ENCODE assay signal across 18 cellular contexts in the genomic region with DNA sequence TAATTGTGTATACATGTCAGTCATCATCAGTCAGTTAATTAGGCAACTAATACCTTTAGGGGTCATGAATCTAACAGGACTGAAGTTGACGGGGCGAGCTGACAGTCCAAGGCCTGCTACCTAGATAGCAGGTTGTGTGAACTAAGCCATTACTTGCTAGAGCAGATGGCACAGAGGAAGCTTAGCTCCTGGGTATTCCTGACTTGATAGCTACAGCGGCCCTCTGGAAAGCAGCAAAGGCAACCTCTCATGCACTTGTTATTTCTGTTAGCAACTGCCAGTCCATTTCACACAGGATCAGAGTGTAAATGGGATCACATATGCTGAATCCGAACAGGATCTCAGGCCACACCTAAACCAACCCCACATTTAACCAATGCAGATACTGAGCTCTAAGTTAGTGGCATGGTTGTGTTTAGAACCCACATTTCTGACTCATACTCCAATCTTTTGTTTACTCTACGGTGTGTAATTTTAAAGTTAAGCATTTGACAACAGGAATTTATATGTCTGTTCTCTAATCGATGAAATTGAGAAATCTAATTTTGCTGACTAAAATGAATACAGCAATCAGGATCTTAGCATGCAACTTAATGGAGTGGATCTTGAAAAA.
"Had no signal": no experiment of that assay in that cellular context is flagged by ENCODE, and none has a peak within 500 bp of the region (broad histone marks: within the 10 kb centered on the region; RNA-seq: fewer than 3 reads in every experiment).

No MANE protein-coding gene starts in this region.

- H3K4me1 ChIP-seq: left lung had no signal

- DNase-seq: activated CD4-positive, alpha-beta T cell treated with anti-CD3 and anti-CD28 coated beads for 4 hours; activated naive CD4-positive, alpha-beta T cell treated with anti-CD3 and anti-CD28 coated beads for 36 hours; foreskin fibroblast; head of caudate nucleus; left lung; mesendoderm; ovary; stimulated activated CD4-positive, alpha-beta T cell treated with anti-CD3 and anti-CD28 coated beads, Interleukin-15, amount 100 ng/mL, for 24 hours; stimulated activated CD4-positive, alpha-beta T cell treated with anti-CD3 and anti-CD28 coated beads, Interleukin-4, amount 100 ng/mL, for 24 hours; T-cell; T1000; upper lobe of left lung had no signal

- ATAC-seq: left lung, T-cell had no signal

- H3K9me3 ChIP-seq: esophagus muscularis mucosa, left lung, ovary, upper lobe of left lung had no signal

- H3K27ac Mint-ChIP-seq: activated naive CD4-positive, alpha-beta T cell treated with anti-CD3 and anti-CD28 coated beads for 36 hours; activated T-helper 1 cell treated with anti-CD3 and anti-CD28 coated beads, Interleukin-12 subunit alpha, Interleukin-12 subunit beta, Interleukin-2, Interleukin-4 antibody, amounts not matched to agents 30 ng/mL and 10 ng/mL and 1 ng/mL, durations not matched to agents 14 hours and 24 hours and 36 hours; stimulated activated naive CD8-positive, alpha-beta T cell treated with anti-CD3 and anti-CD28 coated beads, Interleukin-15, Interleukin-2, amounts not matched to agents 100 ng/mL and 50 ng/mL, for 24 hours; T-cell had no signal

- H3K36me3 Mint-ChIP-seq: T-cell had no signal

- H3K27me3 ChIP-seq: dorsolateral prefrontal cortex, esophagus muscularis mucosa, left lung, ovary, upper lobe of left lung had no signal

- H3K27ac ChIP-seq: esophagus muscularis mucosa, left lung, ovary, upper lobe of left lung, VCaP had no signal

- H3K4me1 Mint-ChIP-seq: central memory CD8-positive, alpha-beta T cell; T-cell had no signal

- H3K36me3 ChIP-seq: esophagus muscularis mucosa, left lung, ovary, upper lobe of left lung had no signal

- H3K4me3 Mint-ChIP-seq: activated naive CD4-positive, alpha-beta T cell treated with anti-CD3 and anti-CD28 coated beads for 36 hours; activated T-helper 1 cell treated with anti-CD3 and anti-CD28 coated beads, Interleukin-12 subunit alpha, Interleukin-12 subunit beta, Interleukin-2, Interleukin-4 antibody, amounts not matched to agents 30 ng/mL and 10 ng/mL and 1 ng/mL, durations not matched to agents 14 hours and 24 hours and 36 hours; central memory CD8-positive, alpha-beta T cell; stimulated activated naive CD8-positive, alpha-beta T cell treated with anti-CD3 and anti-CD28 coated beads, Interleukin-15, Interleukin-2, amounts not matched to agents 100 ng/mL and 50 ng/mL, for 24 hours; T-cell had no signal

- H3K4me3 ChIP-seq: dorsolateral prefrontal cortex, esophagus muscularis mucosa, left lung, ovary, upper lobe of left lung had no signal

- H3K27me3 Mint-ChIP-seq: central memory CD8-positive, alpha-beta T cell; stimulated activated naive CD8-positive, alpha-beta T cell treated with anti-CD3 and anti-CD28 coated beads, Interleukin-15, Interleukin-2, amounts not matched to agents 100 ng/mL and 50 ng/mL, for 24 hours; T-cell had no signal
